1 cellular context compared by ENCODE assay signal in the genomic region with DNA sequence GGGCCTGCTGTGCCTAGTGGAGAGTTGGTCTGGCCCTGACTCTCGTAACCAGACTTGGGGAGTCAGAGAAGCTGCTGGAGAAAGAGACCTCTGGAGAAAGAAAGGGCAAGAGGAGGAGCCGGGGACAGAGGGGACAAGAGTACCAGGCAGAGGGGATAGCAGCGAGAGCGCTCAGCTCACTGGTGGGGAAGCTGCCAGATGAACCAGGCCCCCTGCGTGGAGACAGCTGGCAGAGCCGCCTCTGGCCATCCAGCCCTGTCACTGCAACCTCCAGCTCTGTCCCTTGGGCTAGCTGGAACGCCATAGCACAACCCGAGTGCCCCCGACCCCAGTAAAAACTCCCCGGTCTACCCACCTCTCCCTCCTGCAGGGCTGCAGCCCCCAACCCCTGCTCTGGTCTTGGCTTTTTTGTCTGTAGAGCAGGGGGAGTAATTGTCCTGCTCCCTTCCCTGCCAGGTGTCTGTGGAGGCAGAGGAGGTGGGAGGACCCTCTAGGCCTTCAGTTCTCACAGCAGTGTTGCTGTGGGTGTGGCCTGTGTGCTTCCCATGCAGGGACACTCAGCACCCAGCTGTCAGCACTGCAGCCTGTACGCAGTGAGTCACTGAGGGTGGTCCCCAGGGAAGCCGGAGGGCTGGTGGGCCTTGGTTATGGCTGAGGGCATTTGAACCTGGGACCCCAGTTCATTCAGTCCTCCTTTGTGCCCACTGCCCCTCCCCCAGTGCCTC.
TF ChIP-seq lines count a peak whose summit lies in the region.

No MANE protein-coding gene starts in this region.

TF ChIP-seq in HEK293, 187 proteins besides CTCF, POLR2A, EP300 and RAD21 (continued from another document and continues in another):
- TF ChIP-seq, protein P1, sequence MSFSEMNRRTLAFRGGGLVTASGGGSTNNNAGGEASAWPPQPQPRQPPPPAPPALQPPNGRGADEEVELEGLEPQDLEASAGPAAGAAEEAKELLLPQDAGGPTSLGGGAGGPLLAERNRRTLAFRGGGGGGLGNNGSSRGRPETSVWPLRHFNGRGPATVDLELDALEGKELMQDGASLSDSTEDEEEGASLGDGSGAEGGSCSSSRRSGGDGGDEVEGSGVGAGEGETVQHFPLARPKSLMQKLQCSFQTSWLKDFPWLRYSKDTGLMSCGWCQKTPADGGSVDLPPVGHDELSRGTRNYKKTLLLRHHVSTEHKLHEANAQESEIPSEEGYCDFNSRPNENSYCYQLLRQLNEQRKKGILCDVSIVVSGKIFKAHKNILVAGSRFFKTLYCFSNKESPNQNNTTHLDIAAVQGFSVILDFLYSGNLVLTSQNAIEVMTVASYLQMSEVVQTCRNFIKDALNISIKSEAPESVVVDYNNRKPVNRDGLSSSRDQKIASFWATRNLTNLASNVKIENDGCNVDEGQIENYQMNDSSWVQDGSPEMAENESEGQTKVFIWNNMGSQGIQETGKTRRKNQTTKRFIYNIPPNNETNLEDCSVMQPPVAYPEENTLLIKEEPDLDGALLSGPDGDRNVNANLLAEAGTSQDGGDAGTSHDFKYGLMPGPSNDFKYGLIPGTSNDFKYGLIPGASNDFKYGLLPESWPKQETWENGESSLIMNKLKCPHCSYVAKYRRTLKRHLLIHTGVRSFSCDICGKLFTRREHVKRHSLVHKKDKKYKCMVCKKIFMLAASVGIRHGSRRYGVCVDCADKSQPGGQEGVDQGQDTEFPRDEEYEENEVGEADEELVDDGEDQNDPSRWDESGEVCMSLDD (tag by site-specific recombination; IDR thresholded peaks at IDR 0.05), result no peak
- TF ChIP-seq, protein P2, sequence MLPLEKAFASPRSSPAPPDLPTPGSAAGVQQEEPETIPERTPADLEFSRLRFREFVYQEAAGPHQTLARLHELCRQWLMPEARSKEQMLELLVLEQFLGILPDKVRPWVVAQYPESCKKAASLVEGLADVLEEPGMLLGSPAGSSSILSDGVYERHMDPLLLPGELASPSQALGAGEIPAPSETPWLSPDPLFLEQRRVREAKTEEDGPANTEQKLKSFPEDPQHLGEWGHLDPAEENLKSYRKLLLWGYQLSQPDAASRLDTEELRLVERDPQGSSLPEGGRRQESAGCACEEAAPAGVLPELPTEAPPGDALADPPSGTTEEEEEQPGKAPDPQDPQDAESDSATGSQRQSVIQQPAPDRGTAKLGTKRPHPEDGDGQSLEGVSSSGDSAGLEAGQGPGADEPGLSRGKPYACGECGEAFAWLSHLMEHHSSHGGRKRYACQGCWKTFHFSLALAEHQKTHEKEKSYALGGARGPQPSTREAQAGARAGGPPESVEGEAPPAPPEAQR (tag by site-specific recombination; IDR thresholded peaks at IDR 0.05), result no peak
- TF ChIP-seq MEIS1 (CRISPR knock-in tag; IDR thresholded peaks at IDR 0.05; ENCODE audit: borderline replicate concordance) (no peak), ZNF146 (tag by site-specific recombination; IDR thresholded peaks at IDR 0.05) (no peak), ZNF555 (tag by site-specific recombination; conservative IDR thresholded peaks at IDR 0.05) (no peak), ZBTB1 (tag by site-specific recombination; IDR thresholded peaks at IDR 0.05) (no peak), EGR2 (tag by site-specific recombination; IDR thresholded peaks at IDR 0.05; ENCODE audit: low read depth) (peak; percentile 86), WT1 (tag by site-specific recombination; IDR thresholded peaks at IDR 0.05) (no peak), ZNF423 (tag by site-specific recombination; IDR thresholded peaks at IDR 0.05) (no peak), ZNF23 (tag by site-specific recombination; IDR thresholded peaks at IDR 0.05; ENCODE audit: borderline replicate concordance) (no peak), REPIN1 (tag by site-specific recombination; IDR thresholded peaks at IDR 0.05; ENCODE audit: low read depth) (no peak), SP2 (tag by site-specific recombination; IDR thresholded peaks at IDR 0.05) (no peak), ZNF549 (tag by site-specific recombination; IDR thresholded peaks at IDR 0.05) (no peak), ZNF174 (tag by site-specific recombination; IDR thresholded peaks at IDR 0.05) (no peak)
- TF ChIP-seq, protein P3, sequence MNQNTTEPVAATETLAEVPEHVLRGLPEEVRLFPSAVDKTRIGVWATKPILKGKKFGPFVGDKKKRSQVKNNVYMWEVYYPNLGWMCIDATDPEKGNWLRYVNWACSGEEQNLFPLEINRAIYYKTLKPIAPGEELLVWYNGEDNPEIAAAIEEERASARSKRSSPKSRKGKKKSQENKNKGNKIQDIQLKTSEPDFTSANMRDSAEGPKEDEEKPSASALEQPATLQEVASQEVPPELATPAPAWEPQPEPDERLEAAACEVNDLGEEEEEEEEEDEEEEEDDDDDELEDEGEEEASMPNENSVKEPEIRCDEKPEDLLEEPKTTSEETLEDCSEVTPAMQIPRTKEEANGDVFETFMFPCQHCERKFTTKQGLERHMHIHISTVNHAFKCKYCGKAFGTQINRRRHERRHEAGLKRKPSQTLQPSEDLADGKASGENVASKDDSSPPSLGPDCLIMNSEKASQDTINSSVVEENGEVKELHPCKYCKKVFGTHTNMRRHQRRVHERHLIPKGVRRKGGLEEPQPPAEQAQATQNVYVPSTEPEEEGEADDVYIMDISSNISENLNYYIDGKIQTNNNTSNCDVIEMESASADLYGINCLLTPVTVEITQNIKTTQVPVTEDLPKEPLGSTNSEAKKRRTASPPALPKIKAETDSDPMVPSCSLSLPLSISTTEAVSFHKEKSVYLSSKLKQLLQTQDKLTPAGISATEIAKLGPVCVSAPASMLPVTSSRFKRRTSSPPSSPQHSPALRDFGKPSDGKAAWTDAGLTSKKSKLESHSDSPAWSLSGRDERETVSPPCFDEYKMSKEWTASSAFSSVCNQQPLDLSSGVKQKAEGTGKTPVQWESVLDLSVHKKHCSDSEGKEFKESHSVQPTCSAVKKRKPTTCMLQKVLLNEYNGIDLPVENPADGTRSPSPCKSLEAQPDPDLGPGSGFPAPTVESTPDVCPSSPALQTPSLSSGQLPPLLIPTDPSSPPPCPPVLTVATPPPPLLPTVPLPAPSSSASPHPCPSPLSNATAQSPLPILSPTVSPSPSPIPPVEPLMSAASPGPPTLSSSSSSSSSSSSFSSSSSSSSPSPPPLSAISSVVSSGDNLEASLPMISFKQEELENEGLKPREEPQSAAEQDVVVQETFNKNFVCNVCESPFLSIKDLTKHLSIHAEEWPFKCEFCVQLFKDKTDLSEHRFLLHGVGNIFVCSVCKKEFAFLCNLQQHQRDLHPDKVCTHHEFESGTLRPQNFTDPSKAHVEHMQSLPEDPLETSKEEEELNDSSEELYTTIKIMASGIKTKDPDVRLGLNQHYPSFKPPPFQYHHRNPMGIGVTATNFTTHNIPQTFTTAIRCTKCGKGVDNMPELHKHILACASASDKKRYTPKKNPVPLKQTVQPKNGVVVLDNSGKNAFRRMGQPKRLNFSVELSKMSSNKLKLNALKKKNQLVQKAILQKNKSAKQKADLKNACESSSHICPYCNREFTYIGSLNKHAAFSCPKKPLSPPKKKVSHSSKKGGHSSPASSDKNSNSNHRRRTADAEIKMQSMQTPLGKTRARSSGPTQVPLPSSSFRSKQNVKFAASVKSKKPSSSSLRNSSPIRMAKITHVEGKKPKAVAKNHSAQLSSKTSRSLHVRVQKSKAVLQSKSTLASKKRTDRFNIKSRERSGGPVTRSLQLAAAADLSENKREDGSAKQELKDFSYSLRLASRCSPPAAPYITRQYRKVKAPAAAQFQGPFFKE (tag by site-specific recombination; IDR thresholded peaks at IDR 0.05; ENCODE audit: borderline replicate concordance), result no peak
- TF ChIP-seq, protein P4, sequence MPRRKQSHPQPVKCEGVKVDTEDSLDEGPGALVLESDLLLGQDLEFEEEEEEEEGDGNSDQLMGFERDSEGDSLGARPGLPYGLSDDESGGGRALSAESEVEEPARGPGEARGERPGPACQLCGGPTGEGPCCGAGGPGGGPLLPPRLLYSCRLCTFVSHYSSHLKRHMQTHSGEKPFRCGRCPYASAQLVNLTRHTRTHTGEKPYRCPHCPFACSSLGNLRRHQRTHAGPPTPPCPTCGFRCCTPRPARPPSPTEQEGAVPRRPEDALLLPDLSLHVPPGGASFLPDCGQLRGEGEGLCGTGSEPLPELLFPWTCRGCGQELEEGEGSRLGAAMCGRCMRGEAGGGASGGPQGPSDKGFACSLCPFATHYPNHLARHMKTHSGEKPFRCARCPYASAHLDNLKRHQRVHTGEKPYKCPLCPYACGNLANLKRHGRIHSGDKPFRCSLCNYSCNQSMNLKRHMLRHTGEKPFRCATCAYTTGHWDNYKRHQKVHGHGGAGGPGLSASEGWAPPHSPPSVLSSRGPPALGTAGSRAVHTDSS (tag by site-specific recombination; IDR thresholded peaks at IDR 0.05), result no peak
- TF ChIP-seq, protein P5, sequence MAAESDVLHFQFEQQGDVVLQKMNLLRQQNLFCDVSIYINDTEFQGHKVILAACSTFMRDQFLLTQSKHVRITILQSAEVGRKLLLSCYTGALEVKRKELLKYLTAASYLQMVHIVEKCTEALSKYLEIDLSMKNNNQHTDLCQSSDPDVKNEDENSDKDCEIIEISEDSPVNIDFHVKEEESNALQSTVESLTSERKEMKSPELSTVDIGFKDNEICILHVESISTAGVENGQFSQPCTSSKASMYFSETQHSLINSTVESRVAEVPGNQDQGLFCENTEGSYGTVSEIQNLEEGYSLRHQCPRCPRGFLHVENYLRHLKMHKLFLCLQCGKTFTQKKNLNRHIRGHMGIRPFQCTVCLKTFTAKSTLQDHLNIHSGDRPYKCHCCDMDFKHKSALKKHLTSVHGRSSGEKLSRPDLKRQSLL (tag by site-specific recombination; IDR thresholded peaks at IDR 0.05), result no peak
- TF ChIP-seq, protein P6, sequence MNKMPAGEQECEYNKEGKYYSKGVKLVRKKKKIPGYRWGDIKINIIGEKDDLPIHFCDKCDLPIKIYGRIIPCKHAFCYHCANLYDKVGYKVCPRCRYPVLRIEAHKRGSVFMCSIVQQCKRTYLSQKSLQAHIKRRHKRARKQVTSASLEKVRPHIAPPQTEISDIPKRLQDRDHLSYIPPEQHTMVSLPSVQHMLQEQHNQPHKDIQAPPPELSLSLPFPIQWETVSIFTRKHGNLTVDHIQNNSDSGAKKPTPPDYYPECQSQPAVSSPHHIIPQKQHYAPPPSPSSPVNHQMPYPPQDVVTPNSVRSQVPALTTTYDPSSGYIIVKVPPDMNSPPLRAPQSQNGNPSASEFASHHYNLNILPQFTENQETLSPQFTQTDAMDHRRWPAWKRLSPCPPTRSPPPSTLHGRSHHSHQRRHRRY (tag by site-specific recombination; IDR thresholded peaks at IDR 0.05), result no peak
- TF ChIP-seq, protein P7, sequence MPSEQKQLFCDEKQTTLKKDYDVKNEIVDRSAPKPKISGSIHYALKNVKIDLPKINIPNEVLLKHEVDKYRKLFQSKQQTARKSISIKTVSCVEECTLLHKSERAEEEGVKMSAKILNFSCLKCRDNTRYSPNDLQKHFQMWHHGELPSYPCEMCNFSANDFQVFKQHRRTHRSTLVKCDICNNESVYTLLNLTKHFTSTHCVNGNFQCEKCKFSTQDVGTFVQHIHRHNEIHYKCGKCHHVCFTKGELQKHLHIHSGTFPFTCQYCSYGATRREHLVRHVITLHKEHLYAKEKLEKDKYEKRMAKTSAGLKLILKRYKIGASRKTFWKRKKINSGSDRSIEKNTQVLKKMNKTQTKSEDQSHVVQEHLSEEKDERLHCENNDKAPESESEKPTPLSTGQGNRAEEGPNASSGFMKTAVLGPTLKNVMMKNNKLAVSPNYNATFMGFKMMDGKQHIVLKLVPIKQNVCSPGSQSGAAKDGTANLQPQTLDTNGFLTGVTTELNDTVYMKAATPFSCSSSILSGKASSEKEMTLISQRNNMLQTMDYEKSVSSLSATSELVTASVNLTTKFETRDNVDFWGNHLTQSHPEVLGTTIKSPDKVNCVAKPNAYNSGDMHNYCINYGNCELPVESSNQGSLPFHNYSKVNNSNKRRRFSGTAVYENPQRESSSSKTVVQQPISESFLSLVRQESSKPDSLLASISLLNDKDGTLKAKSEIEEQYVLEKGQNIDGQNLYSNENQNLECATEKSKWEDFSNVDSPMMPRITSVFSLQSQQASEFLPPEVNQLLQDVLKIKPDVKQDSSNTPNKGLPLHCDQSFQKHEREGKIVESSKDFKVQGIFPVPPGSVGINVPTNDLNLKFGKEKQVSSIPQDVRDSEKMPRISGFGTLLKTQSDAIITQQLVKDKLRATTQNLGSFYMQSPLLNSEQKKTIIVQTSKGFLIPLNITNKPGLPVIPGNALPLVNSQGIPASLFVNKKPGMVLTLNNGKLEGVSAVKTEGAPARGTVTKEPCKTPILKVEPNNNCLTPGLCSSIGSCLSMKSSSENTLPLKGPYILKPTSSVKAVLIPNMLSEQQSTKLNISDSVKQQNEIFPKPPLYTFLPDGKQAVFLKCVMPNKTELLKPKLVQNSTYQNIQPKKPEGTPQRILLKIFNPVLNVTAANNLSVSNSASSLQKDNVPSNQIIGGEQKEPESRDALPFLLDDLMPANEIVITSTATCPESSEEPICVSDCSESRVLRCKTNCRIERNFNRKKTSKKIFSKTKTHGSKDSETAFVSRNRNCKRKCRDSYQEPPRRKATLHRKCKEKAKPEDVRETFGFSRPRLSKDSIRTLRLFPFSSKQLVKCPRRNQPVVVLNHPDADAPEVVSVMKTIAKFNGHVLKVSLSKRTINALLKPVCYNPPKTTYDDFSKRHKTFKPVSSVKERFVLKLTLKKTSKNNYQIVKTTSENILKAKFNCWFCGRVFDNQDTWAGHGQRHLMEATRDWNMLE (tag by site-specific recombination; conservative IDR thresholded peaks at IDR 0.05; ENCODE audit: low read depth), result no peak
- TF ChIP-seq, protein P8, sequence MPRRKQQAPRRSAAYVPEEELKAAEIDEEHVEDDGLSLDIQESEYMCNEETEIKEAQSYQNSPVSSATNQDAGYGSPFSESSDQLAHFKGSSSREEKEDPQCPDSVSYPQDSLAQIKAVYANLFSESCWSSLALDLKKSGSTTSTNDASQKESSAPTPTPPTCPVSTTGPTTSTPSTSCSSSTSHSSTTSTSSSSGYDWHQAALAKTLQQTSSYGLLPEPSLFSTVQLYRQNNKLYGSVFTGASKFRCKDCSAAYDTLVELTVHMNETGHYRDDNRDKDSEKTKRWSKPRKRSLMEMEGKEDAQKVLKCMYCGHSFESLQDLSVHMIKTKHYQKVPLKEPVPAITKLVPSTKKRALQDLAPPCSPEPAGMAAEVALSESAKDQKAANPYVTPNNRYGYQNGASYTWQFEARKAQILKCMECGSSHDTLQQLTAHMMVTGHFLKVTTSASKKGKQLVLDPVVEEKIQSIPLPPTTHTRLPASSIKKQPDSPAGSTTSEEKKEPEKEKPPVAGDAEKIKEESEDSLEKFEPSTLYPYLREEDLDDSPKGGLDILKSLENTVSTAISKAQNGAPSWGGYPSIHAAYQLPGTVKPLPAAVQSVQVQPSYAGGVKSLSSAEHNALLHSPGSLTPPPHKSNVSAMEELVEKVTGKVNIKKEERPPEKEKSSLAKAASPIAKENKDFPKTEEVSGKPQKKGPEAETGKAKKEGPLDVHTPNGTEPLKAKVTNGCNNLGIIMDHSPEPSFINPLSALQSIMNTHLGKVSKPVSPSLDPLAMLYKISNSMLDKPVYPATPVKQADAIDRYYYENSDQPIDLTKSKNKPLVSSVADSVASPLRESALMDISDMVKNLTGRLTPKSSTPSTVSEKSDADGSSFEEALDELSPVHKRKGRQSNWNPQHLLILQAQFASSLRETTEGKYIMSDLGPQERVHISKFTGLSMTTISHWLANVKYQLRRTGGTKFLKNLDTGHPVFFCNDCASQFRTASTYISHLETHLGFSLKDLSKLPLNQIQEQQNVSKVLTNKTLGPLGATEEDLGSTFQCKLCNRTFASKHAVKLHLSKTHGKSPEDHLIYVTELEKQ (tag by site-specific recombination; IDR thresholded peaks at IDR 0.05; ENCODE audit: borderline replicate concordance), result no peak
- TF ChIP-seq, protein P9, sequence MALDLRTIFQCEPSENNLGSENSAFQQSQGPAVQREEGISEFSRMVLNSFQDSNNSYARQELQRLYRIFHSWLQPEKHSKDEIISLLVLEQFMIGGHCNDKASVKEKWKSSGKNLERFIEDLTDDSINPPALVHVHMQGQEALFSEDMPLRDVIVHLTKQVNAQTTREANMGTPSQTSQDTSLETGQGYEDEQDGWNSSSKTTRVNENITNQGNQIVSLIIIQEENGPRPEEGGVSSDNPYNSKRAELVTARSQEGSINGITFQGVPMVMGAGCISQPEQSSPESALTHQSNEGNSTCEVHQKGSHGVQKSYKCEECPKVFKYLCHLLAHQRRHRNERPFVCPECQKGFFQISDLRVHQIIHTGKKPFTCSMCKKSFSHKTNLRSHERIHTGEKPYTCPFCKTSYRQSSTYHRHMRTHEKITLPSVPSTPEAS (tag by site-specific recombination; IDR thresholded peaks at IDR 0.05), result no peak
